In genomic region chr21:14870841-14871126, GRCh38 we compare ENCODE assay signal across 21 cellular contexts.
A peak's percentile ranks its signal among the peaks of the same experiment; 100 is the strongest.
DNase-seq lines count a peak whose midpoint lies in the region; ATAC-seq, FAIRE-seq and TF ChIP-seq lines count a peak whose summit lies in the region.
"Had no signal": no experiment of that assay in that cellular context is flagged by ENCODE, and none has a peak within 500 bp of the region (broad histone marks: within the 10 kb centered on the region; RNA-seq: fewer than 3 reads in every experiment).

No MANE protein-coding gene starts in this region.

- no peaks in the 10 kb centered on the region for H3K9me3 ChIP-seq in hepatocyte (ENCODE audit: low read depth)
- no peaks in the 10 kb centered on the region for H3K9me3 ChIP-seq in ascending aorta
- H3K9me3 ChIP-seq: left lung, sigmoid colon had no signal

- H3K4me1 ChIP-seq in hepatocyte (ENCODE audit: insufficient read depth) (peaks cover 15% of the 10 kb centered on the region), ascending aorta (no peaks in the 10 kb centered on the region)

- ATAC-seq in GM18502 (IDR thresholded peaks at IDR 0.05; ENCODE audit: poor library complexity, unreplicated experiment) (peak; percentile 28), GM21529 (IDR thresholded peaks at IDR 0.05; ENCODE audit: unreplicated experiment) (peak; percentile 17), HG03159 (IDR thresholded peaks at IDR 0.05; ENCODE audit: unreplicated experiment) (peak; percentile 20), GM18861 (IDR thresholded peaks at IDR 0.05; ENCODE audit: unreplicated experiment) (no peak)
- ATAC-seq: activated T-cell treated with anti-CD3 and anti-CD28 coated beads, Interleukin-2, amount 50 U/mL, for 4 hours; CD8-positive, alpha-beta T cell; esophagus mucosa; left lung had no signal

- no peaks in the 10 kb centered on the region for H3K27me3 ChIP-seq in hepatocyte
- no peaks in the 10 kb centered on the region for H3K27me3 ChIP-seq in ascending aorta
- H3K27me3 ChIP-seq: left lung, sigmoid colon had no signal

- H3K4me3 ChIP-seq in hepatocyte (no peak overlapping the region), ascending aorta (no peak overlapping the region)
- H3K4me3 ChIP-seq: left lung, sigmoid colon had no signal

- no peaks in the 10 kb centered on the region for H3K79me2 ChIP-seq in hepatocyte

- TF ChIP-seq CTCF in hepatocyte (IDR thresholded peaks at IDR 0.05; ENCODE audit: poor library complexity) (no peak), ascending aorta (IDR thresholded peaks at IDR 0.05) (no peak)

- no peaks in the 10 kb centered on the region for H4K20me1 ChIP-seq in hepatocyte (ENCODE audit: insufficient read depth, poor library complexity, severe bottlenecking)

- H3K9me2 ChIP-seq in hepatocyte (replicated peaks; ENCODE audit: insufficient read depth) = no peaks in the 10 kb centered on the region

- intact Hi-C loops in ascending aorta (cut with DNase I) = no loop called here

- 54% methylated on average over 2 of the region's 2 CpGs for WGBS in hepatocyte (ENCODE audit: low lambda C conversion rate, missing lambda C conversion rate)

- no peak for FAIRE-seq in GM19239 (lab: Jason Lieb, UNC)

- H3K27ac ChIP-seq in hepatocyte (peak overlapping the region; percentile 29), ascending aorta (no peak overlapping the region)
- H3K27ac ChIP-seq: left lung, sigmoid colon, WERI-Rb-1 had no signal

- no peak overlapping the region for H2AFZ ChIP-seq in hepatocyte

- DNase-seq in hepatocyte (ENCODE audit: low spot score) = no peak
- DNase-seq in ascending aorta (ENCODE audit: low spot score in 2 of 2) = no peak
- no peak for DNase-seq in NCI-H1694 treated with DMSO at 0.1 percent for 48 hours (lab: John Stamatoyannopoulos, UW)
- DNase-seq in GM19239 (ENCODE audit: insufficient read length, low spot score) = no peak
- DNase-seq: ACHN; activated CD4-positive, alpha-beta memory T cell treated with anti-CD3 and anti-CD28 coated beads for 36 hours; activated T-cell treated with anti-CD3 and anti-CD28 coated beads, Interleukin-2, amount 50 U/mL, for 4 hours; CD8-positive, alpha-beta T cell; DMS79; KBM-7; left lung; NCI-H1092 treated with DMSO at 0.1 percent for 48 hours; sigmoid colon; stimulated activated CD4-positive, alpha-beta T cell treated with anti-CD3 and anti-CD28 coated beads, Interleukin-1b, Interleukin-23, amount 100 ng/mL, for 48 hours; T-helper 1 cell; WERI-Rb-1 had no signal

- H3K36me3 ChIP-seq in hepatocyte (replicated peaks; ENCODE audit: insufficient read depth, low read depth) = no peaks in the 10 kb centered on the region
- H3K36me3 ChIP-seq in ascending aorta = no peaks in the 10 kb centered on the region
- H3K36me3 ChIP-seq: left lung, sigmoid colon, WERI-Rb-1 had no signal

- H3K4me2 ChIP-seq in hepatocyte = peak overlapping the region; percentile 50
